In genomic region chr10:89373916-89374711, GRCh38 we compare ENCODE assay signal across 8 cellular contexts. TPM values are rescaled to one million over a fixed set of nuclear protein-coding genes. Genes with fewer than 3 reads are reported as not detected.
DNase-seq lines count a peak whose midpoint lies in the region; ATAC-seq, FAIRE-seq and TF ChIP-seq lines count a peak whose summit lies in the region.

No MANE protein-coding gene starts in this region.

- H3K9me1 ChIP-seq in keratinocyte (ENCODE audit: control insufficient read depth, extremely low read depth, insufficient read depth, low read length): no peaks in the 10 kb centered on the region

- H3K27ac Mint-ChIP-seq in activated naive CD4-positive, alpha-beta T cell treated with anti-CD3 and anti-CD28 coated beads for 36 hours: no peak overlapping the region

- H3K27ac ChIP-seq in breast epithelium: peak overlapping the region; percentile 81 to 92
- H3K27ac ChIP-seq in keratinocyte (ENCODE audit: control insufficient read depth, insufficient read depth, low read length): no peak overlapping the region
- H3K27ac ChIP-seq in suprapubic skin: peak overlapping the region; percentile 80

- no peaks in the 10 kb centered on the region for H3K9me3 Mint-ChIP-seq in activated naive CD4-positive, alpha-beta T cell treated with anti-CD3 and anti-CD28 coated beads for 36 hours

- H3K4me3 ChIP-seq in breast epithelium (peak overlapping the region in 1 of 3 donors; percentile 21), keratinocyte (ENCODE audit: control insufficient read depth in 2 of 3, extremely low read depth in 1 of 3, insufficient read depth in 2 of 3, low read depth in 1 of 3, low read length in 3 of 3) (no peak overlapping the region), suprapubic skin (no peak overlapping the region)

- no peaks in the 10 kb centered on the region for H3K36me3 Mint-ChIP-seq in activated naive CD4-positive, alpha-beta T cell treated with anti-CD3 and anti-CD28 coated beads for 36 hours (ENCODE audit: low read depth)

- H3K4me1 Mint-ChIP-seq in activated naive CD4-positive, alpha-beta T cell treated with anti-CD3 and anti-CD28 coated beads for 36 hours (ENCODE audit: low read depth): no peaks in the 10 kb centered on the region

- H3K4me1 ChIP-seq in breast epithelium (peaks cover 6 to 8% of the 10 kb centered on the region in 2 donors), keratinocyte (ENCODE audit: control insufficient read depth, extremely low read depth, insufficient read depth, low read length) (peaks cover 8% of the 10 kb centered on the region), suprapubic skin (peaks cover 22% of the 10 kb centered on the region)

- no peak for TF ChIP-seq POLR2A in breast epithelium (IDR thresholded peaks at IDR 0.05)
- no peak for TF ChIP-seq POLR2A in suprapubic skin (IDR thresholded peaks at IDR 0.05)

- CTCF ChIA-PET in activated naive CD4-positive, alpha-beta T cell treated with anti-CD3 and anti-CD28 coated beads for 36 hours (lab: Charles Lee): no interaction called here

- H3K4me3 Mint-ChIP-seq in activated naive CD4-positive, alpha-beta T cell treated with anti-CD3 and anti-CD28 coated beads for 36 hours: no peak overlapping the region

- WGBS in suprapubic skin: 22% methylated on average over 3 of the region's 3 CpGs

- no peak for TF ChIP-seq CTCF in breast epithelium (IDR thresholded peaks at IDR 0.05)
- TF ChIP-seq CTCF in keratinocyte (optimal IDR thresholded peaks at IDR 0.05 in 1 of 3, IDR thresholded peaks at IDR 0.05 in 1 of 3, conservative IDR thresholded peaks at IDR 0.05 in 1 of 3; ENCODE audit: extremely low read depth in 1 of 3, insufficient read depth in 2 of 3, low read length in 3 of 3): no peak
- no peak for TF ChIP-seq CTCF in suprapubic skin (IDR thresholded peaks at IDR 0.05)

- no peak for TF ChIP-seq EP300 in suprapubic skin (IDR thresholded peaks at IDR 0.05)

- H3K36me3 ChIP-seq in breast epithelium (no peaks in the 10 kb centered on the region), keratinocyte (ENCODE audit: control insufficient read depth in 2 of 2, extremely low read depth in 1 of 2, insufficient read depth in 2 of 2, low read length in 2 of 2) (no peaks in the 10 kb centered on the region), suprapubic skin (no peaks in the 10 kb centered on the region)

- no peaks in the 10 kb centered on the region for H3K9me3 ChIP-seq in breast epithelium
- H3K9me3 ChIP-seq in keratinocyte (ENCODE audit: control insufficient read depth, low read depth, low read length): no peaks in the 10 kb centered on the region
- H3K9me3 ChIP-seq in suprapubic skin: no peaks in the 10 kb centered on the region

- peak overlapping the region; percentile 45 for H2AFZ ChIP-seq in keratinocyte (ENCODE audit: control insufficient read depth, low read length)

- H3K27me3 Mint-ChIP-seq in activated naive CD4-positive, alpha-beta T cell treated with anti-CD3 and anti-CD28 coated beads for 36 hours (ENCODE audit: low read depth): no peaks in the 10 kb centered on the region

- intact Hi-C loops in breast epithelium (cut with DNase I; ENCODE audit: low total_unique reads): no loop called here
- intact Hi-C loops in activated naive CD4-positive, alpha-beta T cell treated with anti-CD3 and anti-CD28 coated beads for 36 hours (cut with micrococcal nuclease): no loop called here

- no peak overlapping the region for H3K4me2 ChIP-seq in keratinocyte (ENCODE audit: control insufficient read depth, extremely low read depth, insufficient read depth, low read depth, low read length)

- no peaks in the 10 kb centered on the region for H3K79me2 ChIP-seq in keratinocyte (ENCODE audit: control insufficient read depth, insufficient read depth, low read length)

- H4K20me1 ChIP-seq in keratinocyte (ENCODE audit: control insufficient read depth, extremely low read depth, insufficient read depth, low read length): no peaks in the 10 kb centered on the region

- DNase-seq in HT1080 (ENCODE audit: low read depth): peak; percentile 83
- DNase-seq in breast epithelium (ENCODE audit: low spot score in 2 of 2): peak; percentile 83 to 93
- no peak for DNase-seq in keratinocyte (ENCODE audit: low read depth, low spot score)
- DNase-seq in suprapubic skin (ENCODE audit: low spot score in 2 of 2): peak; percentile 92
- DNase-seq in activated naive CD4-positive, alpha-beta T cell treated with anti-CD3 and anti-CD28 coated beads for 36 hours: no peak
- no peak for DNase-seq in NCI-H526 (lab: John Stamatoyannopoulos, UW)
- no peak for DNase-seq in NCI-H69 (lab: John Stamatoyannopoulos, UW)

- peak; percentile 34 for FAIRE-seq in keratinocyte (lab: Jason Lieb, UNC)

- dilution Hi-C loops in keratinocyte (cut with MboI; ENCODE audit: extremely low pct_ligation_motif_present, low sequenced_read_pairs): no loop called here

- ATAC-seq in HG02852 (IDR thresholded peaks at IDR 0.05; ENCODE audit: unreplicated experiment): no peak

- no peaks in the 10 kb centered on the region for H3K27me3 ChIP-seq in breast epithelium
- H3K27me3 ChIP-seq in keratinocyte (ENCODE audit: control insufficient read depth, extremely low read depth, insufficient read depth, low read length): no peaks in the 10 kb centered on the region
- H3K27me3 ChIP-seq in suprapubic skin: no peaks in the 10 kb centered on the region

- no peak overlapping the region for H3K9ac ChIP-seq in keratinocyte (ENCODE audit: control insufficient read depth, extremely low read depth, insufficient read depth, low read length)

RNA-seq across cellular contexts. Expression of gene IFIT1B, which starts 3.7 kb away (rescaled TPM):
- not detected in 2 replicates for total RNA-seq in HT1080 (2014; rRNA removed; shearing (Covaris generic))
- not detected in 2 replicates for polyA plus RNA-seq in HT1080 (2015; cell fraction: cytosol; rRNA removed)
- polyA plus RNA-seq in HT1080 (2015; cell fraction: nucleus; rRNA removed): not detected in 2 replicates
- total RNA-seq in breast epithelium (not detected), suprapubic skin (not detected)
- not detected in 3 replicates for polyA plus RNA-seq in keratinocyte
- not detected for polyA plus RNA-seq in keratinocyte (2011; ENCODE audit: low read depth)
- not detected in 2 replicates for polyA plus RNA-seq in keratinocyte (2011; cell fraction: cytosol; rRNA removed)
- not detected in 2 replicates for polyA plus RNA-seq in keratinocyte (2011; cell fraction: nucleus; rRNA removed)
- polyA plus RNA-seq in keratinocyte (2012; ENCODE audit: low replicate concordance): not detected in 2 replicates
- polyA minus RNA-seq in keratinocyte: not detected in 3 replicates
- not detected for polyA minus RNA-seq in keratinocyte (2011; cell fraction: cytosol; rRNA and poly(A)+ RNA removed)
- not detected in 2 replicates for polyA minus RNA-seq in keratinocyte (2011; cell fraction: nucleus; rRNA and poly(A)+ RNA removed)
- total RNA-seq in activated naive CD4-positive, alpha-beta T cell treated with anti-CD3 and anti-CD28 coated beads for 36 hours: not detected

RNA-seq across cellular contexts. Expression of gene IFIT1, which starts 18.3 kb away (rescaled TPM):
- 3.2 and 3.5 TPM in 2 replicates for total RNA-seq in HT1080 (2014; rRNA removed; shearing (Covaris generic))
- 2.1 and 2.7 TPM in 2 replicates for polyA plus RNA-seq in HT1080 (2015; cell fraction: cytosol; rRNA removed)
- polyA plus RNA-seq in HT1080 (2015; cell fraction: nucleus; rRNA removed): 2.5 and 4.2 TPM in 2 replicates
- total RNA-seq in breast epithelium (10 to 100 TPM; 10.2 to 13.9 (median 11.4) TPM), suprapubic skin (1 to 10 TPM; 1.9 to 7.1 (median 2.7) TPM)
- polyA plus RNA-seq in keratinocyte: 96.9 to 140 TPM (median 112 TPM) in 3 replicates
- 0.51 TPM for polyA plus RNA-seq in keratinocyte (2011; ENCODE audit: low read depth)
- 47.7 and 95.1 TPM in 2 replicates for polyA plus RNA-seq in keratinocyte (2011; cell fraction: cytosol; rRNA removed)
- 73.5 and 102 TPM in 2 replicates for polyA plus RNA-seq in keratinocyte (2011; cell fraction: nucleus; rRNA removed)
- 1.6 and 83.3 TPM in 2 replicates for polyA plus RNA-seq in keratinocyte (2012; ENCODE audit: low replicate concordance)
- 3.9 to 61.5 TPM (median 32.3 TPM) in 3 replicates for polyA minus RNA-seq in keratinocyte
- polyA minus RNA-seq in keratinocyte (2011; cell fraction: cytosol; rRNA and poly(A)+ RNA removed): 20.1 TPM
- polyA minus RNA-seq in keratinocyte (2011; cell fraction: nucleus; rRNA and poly(A)+ RNA removed): 25.6 and 37.2 TPM in 2 replicates
- 1 to 10 TPM; 5.9 to 6.0 TPM for total RNA-seq in activated naive CD4-positive, alpha-beta T cell treated with anti-CD3 and anti-CD28 coated beads for 36 hours

RNA-seq across cellular contexts. Expression of gene IFIT5, which starts 40.3 kb away (rescaled TPM):
- 12.2 and 12.4 TPM in 2 replicates for total RNA-seq in HT1080 (2014; rRNA removed; shearing (Covaris generic))
- 8.0 and 9.1 TPM in 2 replicates for polyA plus RNA-seq in HT1080 (2015; cell fraction: cytosol; rRNA removed)
- 11.4 and 12.4 TPM in 2 replicates for polyA plus RNA-seq in HT1080 (2015; cell fraction: nucleus; rRNA removed)
- 10 to 100 TPM; 13.8 to 19.7 (median 16.0) TPM for total RNA-seq in breast epithelium
- polyA plus RNA-seq in keratinocyte: 10.7 to 15.8 TPM (median 14.8 TPM) in 3 replicates
- polyA plus RNA-seq in keratinocyte (2011; ENCODE audit: low read depth): 1.4 TPM
- polyA plus RNA-seq in keratinocyte (2011; cell fraction: cytosol; rRNA removed): 5.5 and 12.3 TPM in 2 replicates
- 9.8 and 11.4 TPM in 2 replicates for polyA plus RNA-seq in keratinocyte (2011; cell fraction: nucleus; rRNA removed)
- polyA plus RNA-seq in keratinocyte (2012; ENCODE audit: low replicate concordance): 2.4 and 14.9 TPM in 2 replicates
- 3.6 to 14.5 TPM (median 7.4 TPM) in 3 replicates for polyA minus RNA-seq in keratinocyte
- polyA minus RNA-seq in keratinocyte (2011; cell fraction: cytosol; rRNA and poly(A)+ RNA removed): 8.8 TPM
- 6.5 and 13.2 TPM in 2 replicates for polyA minus RNA-seq in keratinocyte (2011; cell fraction: nucleus; rRNA and poly(A)+ RNA removed)
- total RNA-seq in suprapubic skin: 1 to 10 TPM; 4.3 to 8.2 (median 6.3) TPM
- total RNA-seq in activated naive CD4-positive, alpha-beta T cell treated with anti-CD3 and anti-CD28 coated beads for 36 hours: 1 to 10 TPM; 7.0 to 7.2 TPM

RNA-seq across cellular contexts. Expression of gene IFIT3, which starts 46.3 kb away (rescaled TPM):
- 5.4 and 5.9 TPM in 2 replicates for total RNA-seq in HT1080 (2014; rRNA removed; shearing (Covaris generic))
- polyA plus RNA-seq in HT1080 (2015; cell fraction: cytosol; rRNA removed): 3.9 and 4.4 TPM in 2 replicates
- 6.9 and 7.3 TPM in 2 replicates for polyA plus RNA-seq in HT1080 (2015; cell fraction: nucleus; rRNA removed)
- 10 to 100 TPM in 1 of 3 donors, 1 to 10 TPM in 2; 8.2 to 10.4 (median 9.5) TPM for total RNA-seq in breast epithelium
- polyA plus RNA-seq in keratinocyte: 30.2 to 83.1 TPM (median 42.6 TPM) in 3 replicates
- polyA plus RNA-seq in keratinocyte (2011; ENCODE audit: low read depth): 1.7 TPM
- polyA plus RNA-seq in keratinocyte (2011; cell fraction: cytosol; rRNA removed): 22.6 and 33.1 TPM in 2 replicates
- 31.4 and 34.0 TPM in 2 replicates for polyA plus RNA-seq in keratinocyte (2011; cell fraction: nucleus; rRNA removed)
- 0.96 and 57.0 TPM in 2 replicates for polyA plus RNA-seq in keratinocyte (2012; ENCODE audit: low replicate concordance)
- polyA minus RNA-seq in keratinocyte: 3.4 to 22.3 TPM (median 10.7 TPM) in 3 replicates
- 11.7 TPM for polyA minus RNA-seq in keratinocyte (2011; cell fraction: cytosol; rRNA and poly(A)+ RNA removed)
- polyA minus RNA-seq in keratinocyte (2011; cell fraction: nucleus; rRNA and poly(A)+ RNA removed): 9.2 and 19.9 TPM in 2 replicates
- 1 to 10 TPM; 1.5 to 4.9 (median 2.1) TPM for total RNA-seq in suprapubic skin
- total RNA-seq in activated naive CD4-positive, alpha-beta T cell treated with anti-CD3 and anti-CD28 coated beads for 36 hours: 10 to 100 TPM; 13.9 to 14.4 TPM

Comparison
In these comparisons a context has a peak if more than half of its experiments do, and no peak if none do; other contexts are left out.
1. DNase-seq: peak in HT1080 (single experiment), breast epithelium (2 of 2) and suprapubic skin (2 of 2); none in keratinocyte (single experiment), activated naive CD4-positive, alpha-beta T cell treated with anti-CD3 and anti-CD28 coated beads for 36 hours (single experiment), NCI-H526 (0 of 2) and NCI-H69 (single experiment).